32 cellular contexts compared by ENCODE assay signal in the genomic region with DNA sequence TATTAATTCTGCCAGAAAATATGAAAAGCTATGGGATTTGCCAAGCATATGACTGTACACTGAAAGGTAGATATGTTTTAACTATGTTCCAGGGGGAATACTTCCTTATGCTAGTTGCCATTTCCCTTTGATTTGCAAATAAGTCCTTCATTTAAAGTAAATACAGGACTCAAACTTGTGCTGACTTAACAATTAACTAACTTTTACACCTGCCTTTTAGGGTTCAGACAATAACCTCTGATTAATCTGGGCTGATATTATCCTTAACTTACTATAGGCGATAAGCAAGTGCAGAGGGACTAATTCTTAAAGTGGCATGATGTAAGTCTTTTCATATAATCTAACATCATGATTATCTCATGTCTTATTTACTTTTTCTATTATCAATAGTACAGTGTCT.
"Had no signal": no experiment of that assay in that cellular context is flagged by ENCODE, and none has a peak within 500 bp of the region (broad histone marks: within the 10 kb centered on the region; RNA-seq: fewer than 3 reads in every experiment).

No MANE protein-coding gene starts in this region.

- H3K27ac ChIP-seq: ascending aorta, breast epithelium, cardiac muscle cell, coronary artery, esophagus muscularis mucosa, foreskin keratinocyte, gastrocnemius medialis, heart left ventricle had no signal

- DNase-seq: activated CD4-positive, alpha-beta memory T cell treated with anti-CD3 and anti-CD28 coated beads for 36 hours; activated CD4-positive, alpha-beta T cell treated with anti-CD3 and anti-CD28 coated beads for 36 hours; activated CD4-positive, alpha-beta T cell treated with anti-CD3 and anti-CD28 coated beads, Interleukin-2, amount 10 ng/mL, durations not matched to agents 24 days and 14 days; activated CD4-positive, CD25-positive, alpha-beta regulatory T cell; activated CD4-positive, CD25-positive, alpha-beta regulatory T cell treated with anti-CD3 and anti-CD28 coated beads, Interleukin-2, amount 50 U/mL, for 72 hours; activated CD8-positive, alpha-beta memory T cell treated with anti-CD3 and anti-CD28 coated beads, Interleukin-2, amount 10 ng/mL, durations not matched to agents 7 days and 5 days; activated CD8-positive, alpha-beta memory T cell treated with anti-CD3 and anti-CD28 coated beads, Interleukin-2, amount 50 U/mL, for 4 hours; activated CD8-positive, alpha-beta T cell treated with anti-CD3 and anti-CD28 coated beads, Interleukin-2, amount 10 ng/mL, durations not matched to agents 7 days and 5 days; activated gamma-delta T cell; activated naive CD4-positive, alpha-beta T cell; activated naive CD4-positive, alpha-beta T cell treated with anti-CD3 and anti-CD28 coated beads, Interleukin-2, amount 10 ng/mL, durations not matched to agents 7 days and 5 days; activated naive CD8-positive, alpha-beta T cell treated with anti-CD3 and anti-CD28 coated beads, Interleukin-2, amount 10 ng/mL, durations not matched to agents 7 days and 5 days; activated T-cell treated with anti-CD3 and anti-CD28 coated beads for 4 hours; activated T-cell treated with anti-CD3 and anti-CD28 coated beads, Interleukin-2, amount 50 U/mL, for 24 hours; activated T-cell treated with anti-CD3 and anti-CD28 coated beads, Interleukin-2, amount 50 U/mL, for 72 hours; central memory CD4-positive, alpha-beta T cell; cerebellar nuclear complex; dermis blood vessel endothelial cell; effector CD4-positive, alpha-beta T cell; effector memory CD8-positive, alpha-beta T cell; erythroblast; foreskin keratinocyte; gastrocnemius medialis; glutamatergic neuron; heart left ventricle; T-helper 2 cell had no signal

- ATAC-seq: activated CD4-positive, alpha-beta T cell treated with anti-CD3 and anti-CD28 coated beads for 36 hours; activated CD8-positive, alpha-beta memory T cell treated with anti-CD3 and anti-CD28 coated beads, Interleukin-2, amount 10 ng/mL, durations not matched to agents 7 days and 5 days; activated CD8-positive, alpha-beta T cell treated with anti-CD3 and anti-CD28 coated beads, Interleukin-2, amount 10 ng/mL, durations not matched to agents 7 days and 5 days; activated naive CD4-positive, alpha-beta T cell treated with anti-CD3 and anti-CD28 coated beads, Interleukin-2, amount 50 U/mL, for 72 hours; activated T-cell treated with anti-CD3 and anti-CD28 coated beads, Interleukin-2, amount 50 U/mL, for 72 hours; effector memory CD8-positive, alpha-beta T cell; foreskin keratinocyte; gastrocnemius medialis; heart left ventricle had no signal

- H3K27me3 ChIP-seq: ascending aorta, breast epithelium, cardiac muscle cell, esophagus muscularis mucosa, foreskin keratinocyte, gastrocnemius medialis, heart left ventricle had no signal

- H3K9me3 ChIP-seq: ascending aorta, breast epithelium, esophagus muscularis mucosa, gastrocnemius medialis, heart left ventricle had no signal

- H3K4me3 ChIP-seq: ascending aorta, breast epithelium, cardiac muscle cell, coronary artery, esophagus muscularis mucosa, gastrocnemius medialis, heart left ventricle had no signal

- H3K4me1 ChIP-seq: ascending aorta, breast epithelium, esophagus muscularis mucosa, gastrocnemius medialis had no signal

- H3K36me3 ChIP-seq: breast epithelium, cardiac muscle cell, gastrocnemius medialis had no signal
